Comparison of ENCODE assay signal across 9 cellular contexts in genomic region chr16:85573696-85574641, GRCh38. TPM values are rescaled to one million over a fixed set of nuclear protein-coding genes. Genes with fewer than 3 reads are reported as not detected.
DNase-seq lines count a peak whose midpoint lies in the region; ATAC-seq and TF ChIP-seq lines count a peak whose summit lies in the region.
"Had no signal": no experiment of that assay in that cellular context is flagged by ENCODE, and none has a peak within 500 bp of the region (broad histone marks: within the 10 kb centered on the region; RNA-seq: fewer than 3 reads in every experiment).

No MANE protein-coding gene starts in this region.

- H3K79me2 ChIP-seq in hepatocyte = peaks cover 100% of the 10 kb centered on the region

- no peaks in the 10 kb centered on the region for H3K27me3 ChIP-seq in hepatocyte

- H3K9me3 ChIP-seq in HEK293 (ENCODE audit: control insufficient read depth, insufficient read depth, low read depth, low read length) = no peaks in the 10 kb centered on the region
- no peaks in the 10 kb centered on the region for H3K9me3 ChIP-seq in hepatocyte (ENCODE audit: low read depth)

- WGBS in hepatocyte (ENCODE audit: low lambda C conversion rate, missing lambda C conversion rate) = 59% methylated on average over 37 of the region's 37 CpGs

- DNase-seq in astrocyte of the hippocampus (ENCODE audit: low read depth, low spot score) (peak; percentile 91), hepatocyte (ENCODE audit: low spot score) (peak; percentile 80), skeletal muscle cell (ENCODE audit: low read depth) (peak; percentile 76), NCI-H2029 (lab: John Stamatoyannopoulos, UW) (no peak), NCI-H1436 (lab: John Stamatoyannopoulos, UW) (no peak), COLO829 (ENCODE audit: low spot score) (no peak)
- DNase-seq: activated T-cell treated with anti-CD3 and anti-CD28 coated beads, Interleukin-2, amount 50 U/mL, for 72 hours had no signal

- no peak for ATAC-seq in GM19467 (IDR thresholded peaks at IDR 0.05; ENCODE audit: unreplicated experiment)
- ATAC-seq: activated T-cell treated with anti-CD3 and anti-CD28 coated beads, Interleukin-2, amount 50 U/mL, for 72 hours had no signal

- H3K36me3 ChIP-seq in HEK293 (ENCODE audit: control insufficient read depth in 2 of 2, insufficient read depth in 1 of 2, low read length in 2 of 2) (peaks cover 0 to 6% of the 10 kb centered on the region in 2 experiments; a peak in 1 of 3 replicates), hepatocyte (replicated peaks; ENCODE audit: insufficient read depth, low read depth) (no peaks in the 10 kb centered on the region)

- peaks cover 82% of the 10 kb centered on the region for H4K20me1 ChIP-seq in hepatocyte (ENCODE audit: insufficient read depth, poor library complexity, severe bottlenecking)

- H3K4me1 ChIP-seq in HEK293 (ENCODE audit: control insufficient read depth, insufficient read depth, low read length) (peaks cover 21% of the 10 kb centered on the region), hepatocyte (ENCODE audit: insufficient read depth) (peaks cover 59% of the 10 kb centered on the region)

- H3K4me3 ChIP-seq in HEK293 (ENCODE audit: low read depth, low read length) (no peak overlapping the region), hepatocyte (no peak overlapping the region), skeletal muscle cell (ENCODE audit: low read depth, low read length) (no peak overlapping the region)

- H3K27ac ChIP-seq in HEK293 (ENCODE audit: extremely low read depth, low read depth, low read length) = peak overlapping the region; percentile 45
- peak overlapping the region; percentile 42 for H3K27ac ChIP-seq in hepatocyte

- CTCF ChIA-PET in HEK293 (lab: Yijun Ruan, JAX) = interaction anchor here (0.6 to 1.9 kb wide), 7 partner anchors 9 to 820 kb away, joined by 3 to 8 read pairs (median 5); no protein-coding TSS in a partner anchor

- H2AFZ ChIP-seq in hepatocyte = no peak overlapping the region

- POLR2A ChIA-PET in HEK293 (lab: Yijun Ruan, JAX) = interaction anchor here (0.6 to 1.3 kb wide), 4 partner anchors 12 to 39 kb away, joined by 3 to 7 read pairs (median 4); partner anchors contain the start of gene GSE1

- peak overlapping the region; percentile 35 for H3K4me2 ChIP-seq in hepatocyte

- H3K9me2 ChIP-seq in hepatocyte (replicated peaks; ENCODE audit: insufficient read depth) = no peaks in the 10 kb centered on the region

- TF ChIP-seq CTCF in HEK293 (tag by site-specific recombination; IDR thresholded peaks at IDR 0.05) (no peak), hepatocyte (IDR thresholded peaks at IDR 0.05; ENCODE audit: poor library complexity) (no peak)

TF ChIP-seq in HEK293, 187 proteins besides CTCF, POLR2A, EP300 and RAD21 (continues in another document):
- TF ChIP-seq PRDM2 (tag by site-specific recombination; IDR thresholded peaks at IDR 0.05; ENCODE audit: borderline replicate concordance) (no peak), ELK4 (IDR thresholded peaks at IDR 0.05; ENCODE audit: borderline replicate concordance, low read depth, low read length) (no peak), PBX3 (CRISPR knock-in tag; IDR thresholded peaks at IDR 0.05) (no peak), ZSCAN23 (tag by site-specific recombination; IDR thresholded peaks at IDR 0.05) (no peak), YY2 (tag by site-specific recombination; IDR thresholded peaks at IDR 0.05) (no peak), ZNF473 (tag by site-specific recombination; IDR thresholded peaks at IDR 0.05) (no peak), ZNF335 (tag by site-specific recombination; conservative IDR thresholded peaks at IDR 0.05) (peak; percentile 75), GFI1B (tag by site-specific recombination; IDR thresholded peaks at IDR 0.05) (no peak), ZNF140 (tag by site-specific recombination; IDR thresholded peaks at IDR 0.05) (no peak), ZNF341 (tag by site-specific recombination; IDR thresholded peaks at IDR 0.05; ENCODE audit: low read depth) (0 out of 2 replicates have a peak, but pooled peaks have one; percentile 25), ZNF514 (tag by site-specific recombination; IDR thresholded peaks at IDR 0.05) (no peak), ZBTB1 (tag by site-specific recombination; IDR thresholded peaks at IDR 0.05) (no peak), WT1 (tag by site-specific recombination; IDR thresholded peaks at IDR 0.05) (peak; percentile 65), ZNF747 (tag by site-specific recombination; IDR thresholded peaks at IDR 0.05) (no peak), ZNF548 (tag by site-specific recombination; IDR thresholded peaks at IDR 0.05) (no peak), ZNF423 (tag by site-specific recombination; IDR thresholded peaks at IDR 0.05) (no peak), ZNF704 (tag by site-specific recombination; IDR thresholded peaks at IDR 0.05) (no peak), ZNF394 (tag by site-specific recombination; IDR thresholded peaks at IDR 0.05; ENCODE audit: borderline replicate concordance) (no peak), ZNF791 (tag by site-specific recombination; IDR thresholded peaks at IDR 0.05) (no peak), ZNF202 (tag by site-specific recombination; IDR thresholded peaks at IDR 0.05; ENCODE audit: borderline replicate concordance) (no peak), ZNF76 (tag by site-specific recombination; IDR thresholded peaks at IDR 0.05; ENCODE audit: borderline replicate concordance, low read depth) (no peak)

RNA-seq across cellular contexts. Expression of gene GSE1, which starts 39.2 kb away (rescaled TPM):
- total RNA-seq in hepatocyte = 32.8 and 43.5 TPM in 2 replicates
- 27.9 and 33.1 TPM in 2 replicates for polyA plus RNA-seq in hepatocyte

Comparison
In these comparisons a context has a peak if more than half of its experiments do, and no peak if none do; other contexts are left out.
1. DNase-seq: peak in astrocyte of the hippocampus (single experiment), hepatocyte (single experiment) and skeletal muscle cell (single experiment); none in NCI-H2029 (single experiment), NCI-H1436 (single experiment) and COLO829 (single experiment).